In genomic region chr9:135884328-135885035, GRCh38 we compare ENCODE assay signal across 12 cellular contexts. TPM values are rescaled to one million over a fixed set of nuclear protein-coding genes. Genes with fewer than 3 reads are reported as not detected.
DNase-seq lines count a peak whose midpoint lies in the region; ATAC-seq and TF ChIP-seq lines count a peak whose summit lies in the region.
"Had no signal": no experiment of that assay in that cellular context is flagged by ENCODE, and none has a peak within 500 bp of the region (broad histone marks: within the 10 kb centered on the region; RNA-seq: fewer than 3 reads in every experiment).

No MANE protein-coding gene starts in this region.

- no peak overlapping the region for H2AFZ ChIP-seq in GM23338
- no peak overlapping the region for H2AFZ ChIP-seq in smooth muscle cell (ENCODE audit: low read depth)

- H3K79me2 ChIP-seq in GM23338 (replicated peaks; ENCODE audit: insufficient read depth) (peaks cover 100% of the 10 kb centered on the region), smooth muscle cell (ENCODE audit: low read depth) (peaks cover 90% of the 10 kb centered on the region)

- H4K20me1 ChIP-seq in GM23338 (replicated peaks; ENCODE audit: insufficient read depth) (peaks cover 83% of the 10 kb centered on the region), smooth muscle cell (ENCODE audit: low read depth) (peaks cover 100% of the 10 kb centered on the region)

- H3F3A ChIP-seq in GM23338 (replicated peaks; ENCODE audit: low read depth): peaks cover 7% of the 10 kb centered on the region; the same call in 1 of the 2 replicates
- peaks cover 6% of the 10 kb centered on the region for H3F3A ChIP-seq in smooth muscle cell (ENCODE audit: low read depth)

- DNase-seq in GM23338 (ENCODE audit: low spot score) (no peak), adipocyte (ENCODE audit: low read depth) (peak; percentile 36), fibroblast of the aortic adventitia (ENCODE audit: low read depth) (peak; percentile 34), smooth muscle cell (lab: John Stamatoyannopoulos, UW; ENCODE audit: unreplicated experiment) (no peak), cerebellar cortex (ENCODE audit: low spot score) (no peak), NCI-H526 (lab: John Stamatoyannopoulos, UW) (no peak)
- DNase-seq: activated CD4-positive, alpha-beta memory T cell treated with anti-CD3 and anti-CD28 coated beads for 36 hours; effector CD4-positive, alpha-beta T cell; NCI-H82; SW 1271 had no signal

- H3K27me3 Mint-ChIP-seq in GM23338 (ENCODE audit: insufficient read depth, low read depth, poor library complexity): peaks cover 18% of the 10 kb centered on the region
- H3K27me3 Mint-ChIP-seq: activated CD4-positive, alpha-beta memory T cell treated with anti-CD3 and anti-CD28 coated beads for 36 hours; activated naive CD4-positive, alpha-beta T cell treated with anti-CD3 and anti-CD28 coated beads, Interleukin-2, amount 50 U/mL, for 24 hours had no signal

- TF ChIP-seq CTCF in GM23338 (conservative IDR thresholded peaks at IDR 0.05; ENCODE audit: low read depth in 2 of 2) (no peak), fibroblast of the aortic adventitia (IDR thresholded peaks at IDR 0.05; ENCODE audit: insufficient read depth, low read length) (no peak), smooth muscle cell (IDR thresholded peaks at IDR 0.05; ENCODE audit: borderline replicate concordance, insufficient read depth, poor library complexity, severe bottlenecking) (no peak)

- H3K27ac ChIP-seq in GM23338 (ENCODE audit: low read depth) (no peak overlapping the region), smooth muscle cell (ENCODE audit: low read depth) (peak overlapping the region; percentile 91)

- no peak overlapping the region for H3K4me2 ChIP-seq in GM23338
- H3K4me2 ChIP-seq in smooth muscle cell: peak overlapping the region; percentile 81

- H3K9me3 ChIP-seq in adipocyte (ENCODE audit: control insufficient read depth, low read length): no peaks in the 10 kb centered on the region
- H3K9me3 ChIP-seq in smooth muscle cell (replicated peaks; ENCODE audit: low read depth): no peaks in the 10 kb centered on the region

- H3K9me3 Mint-ChIP-seq in GM23338: no peaks in the 10 kb centered on the region
- H3K9me3 Mint-ChIP-seq: activated CD4-positive, alpha-beta memory T cell treated with anti-CD3 and anti-CD28 coated beads for 36 hours; activated naive CD4-positive, alpha-beta T cell treated with anti-CD3 and anti-CD28 coated beads, Interleukin-2, amount 50 U/mL, for 24 hours had no signal

- no peaks in the 10 kb centered on the region for H3K27me3 ChIP-seq in GM23338 (ENCODE audit: insufficient read depth)
- H3K27me3 ChIP-seq in adipocyte (replicated peaks; ENCODE audit: control insufficient read depth, insufficient read depth, low read length): no peaks in the 10 kb centered on the region
- H3K27me3 ChIP-seq in smooth muscle cell (ENCODE audit: low read depth): no peaks in the 10 kb centered on the region

- no peak overlapping the region for H3K4me3 ChIP-seq in GM23338
- H3K4me3 ChIP-seq in adipocyte (ENCODE audit: low read length): no peak overlapping the region
- H3K4me3 ChIP-seq in fibroblast of the aortic adventitia (ENCODE audit: low read depth, low read length): no peak overlapping the region
- no peak overlapping the region for H3K4me3 ChIP-seq in smooth muscle cell

- no peaks in the 10 kb centered on the region for H3K9me2 ChIP-seq in GM23338 (ENCODE audit: insufficient read depth)

- H3K4me1 Mint-ChIP-seq in GM23338: peaks cover 67% of the 10 kb centered on the region

- peaks cover 33% of the 10 kb centered on the region for H3K4me1 ChIP-seq in GM23338 (ENCODE audit: insufficient read depth)
- peaks cover 13% of the 10 kb centered on the region for H3K4me1 ChIP-seq in adipocyte (ENCODE audit: control insufficient read depth, insufficient read depth, low read length)
- peaks cover 36% of the 10 kb centered on the region for H3K4me1 ChIP-seq in smooth muscle cell (ENCODE audit: low read depth)

- H3K9ac ChIP-seq in adipocyte (ENCODE audit: low read length): no peak overlapping the region
- peak overlapping the region; percentile 76 for H3K9ac ChIP-seq in smooth muscle cell (ENCODE audit: low read depth)

- ATAC-seq in GM23338 (no peak), GM19397 (IDR thresholded peaks at IDR 0.05; ENCODE audit: unreplicated experiment) (no peak)

- H3K4me3 Mint-ChIP-seq in GM23338: no peak overlapping the region
- H3K4me3 Mint-ChIP-seq: activated CD4-positive, alpha-beta memory T cell treated with anti-CD3 and anti-CD28 coated beads for 36 hours had no signal

- WGBS in smooth muscle cell (ENCODE audit: low lambda C conversion rate): 68% methylated on average over 16 of the region's 16 CpGs

- peak overlapping the region; percentile 5; the same call in 1 of the 2 replicates for H3K27ac Mint-ChIP-seq in GM23338

- H3K36me3 ChIP-seq in GM23338 (ENCODE audit: insufficient read depth): no peaks in the 10 kb centered on the region; the same call in 1 of the 2 replicates
- H3K36me3 ChIP-seq in adipocyte (ENCODE audit: control insufficient read depth, insufficient read depth, low read length, severe bottlenecking): no peaks in the 10 kb centered on the region
- H3K36me3 ChIP-seq in smooth muscle cell (ENCODE audit: low read depth): no peaks in the 10 kb centered on the region

- peaks cover 8% of the 10 kb centered on the region; the same call in 2 of the 3 replicates for H3K36me3 Mint-ChIP-seq in GM23338 (ENCODE audit: low read depth)

TF ChIP-seq in GM23338, 12 proteins besides CTCF, POLR2A, EP300 and RAD21 (continues in another document):
- TF ChIP-seq, protein P1, sequence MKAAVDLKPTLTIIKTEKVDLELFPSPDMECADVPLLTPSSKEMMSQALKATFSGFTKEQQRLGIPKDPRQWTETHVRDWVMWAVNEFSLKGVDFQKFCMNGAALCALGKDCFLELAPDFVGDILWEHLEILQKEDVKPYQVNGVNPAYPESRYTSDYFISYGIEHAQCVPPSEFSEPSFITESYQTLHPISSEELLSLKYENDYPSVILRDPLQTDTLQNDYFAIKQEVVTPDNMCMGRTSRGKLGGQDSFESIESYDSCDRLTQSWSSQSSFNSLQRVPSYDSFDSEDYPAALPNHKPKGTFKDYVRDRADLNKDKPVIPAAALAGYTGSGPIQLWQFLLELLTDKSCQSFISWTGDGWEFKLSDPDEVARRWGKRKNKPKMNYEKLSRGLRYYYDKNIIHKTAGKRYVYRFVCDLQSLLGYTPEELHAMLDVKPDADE (IDR thresholded peaks at IDR 0.05): no peak
- TF ChIP-seq JUNB (IDR thresholded peaks at IDR 0.05; ENCODE audit: unreplicated experiment) (no peak), POLR2AphosphoS5 (IDR thresholded peaks at IDR 0.05; ENCODE audit: low read depth) (no peak), EZH2 (IDR thresholded peaks at IDR 0.05; ENCODE audit: low read depth, unreplicated experiment) (no peak), NANOG (IDR thresholded peaks at IDR 0.05; ENCODE audit: borderline replicate concordance) (no peak), REST (IDR thresholded peaks at IDR 0.05; ENCODE audit: unreplicated experiment) (no peak), CREB1 (CRISPR knock-in tag; IDR thresholded peaks at IDR 0.05; ENCODE audit: low read depth) (no peak), EZH2phosphoT487 (IDR thresholded peaks at IDR 0.05; ENCODE audit: unreplicated experiment) (no peak)

RNA-seq across cellular contexts. Expression of gene CAMSAP1, which starts 22.9 kb away (rescaled TPM):
- total RNA-seq in GM23338 (2014; rRNA removed; shearing (Covaris generic)): 57.6 and 75.4 TPM in 2 replicates
- 6.9 and 8.2 TPM in 2 replicates for polyA plus RNA-seq in GM23338 (2016; fragmentation: Nextera tagmentation; extraction: Ambion mirVana)
- total RNA-seq in fibroblast of the aortic adventitia (ENCODE audit: low replicate concordance): 15.7 and 26.4 TPM in 2 replicates
- 15.1 and 17.8 TPM in 2 replicates for total RNA-seq in smooth muscle cell
- 5.3 and 5.4 TPM in 2 replicates for polyA plus RNA-seq in smooth muscle cell

Comparison
In these comparisons a context has a peak if more than half of its experiments do, and no peak if none do; other contexts are left out.
1. DNase-seq: peak in adipocyte (single experiment) and fibroblast of the aortic adventitia (single experiment); none in GM23338 (single experiment), smooth muscle cell (single experiment), cerebellar cortex (single experiment) and NCI-H526 (0 of 2).